In the genomic region with DNA sequence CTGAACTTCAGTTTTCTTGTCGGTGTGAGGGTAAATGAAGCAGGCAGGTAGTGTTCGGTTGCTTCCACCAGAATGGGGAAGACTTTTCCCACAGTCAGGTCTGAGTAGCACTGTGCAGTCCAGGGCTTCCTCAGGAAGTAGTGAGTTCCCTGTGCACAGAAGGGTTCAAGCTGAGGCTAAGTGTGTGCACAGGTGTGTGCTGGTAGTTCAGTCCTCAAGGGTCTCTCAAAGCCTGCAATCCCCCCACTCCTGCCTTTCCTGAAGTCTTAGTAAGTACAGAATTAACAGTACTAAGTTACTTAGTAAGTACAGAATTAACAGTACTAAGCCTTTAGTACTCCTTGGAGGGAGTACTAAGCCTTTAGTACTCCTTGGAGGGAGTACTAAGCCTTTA, we compare ENCODE assay signal across 9 cellular contexts. TPM values are rescaled to one million over a fixed set of nuclear protein-coding genes. Genes with fewer than 3 reads are reported as not detected.
DNase-seq lines count a peak whose midpoint lies in the region; ATAC-seq and TF ChIP-seq lines count a peak whose summit lies in the region.
"Had no signal": no experiment of that assay in that cellular context is flagged by ENCODE, and none has a peak within 500 bp of the region (broad histone marks: within the 10 kb centered on the region; RNA-seq: fewer than 3 reads in every experiment).

No MANE protein-coding gene starts in this region.

- intact Hi-C loops in spleen (cut with DNase I; ENCODE audit: low total_unique reads): no loop called here

- H3K9ac ChIP-seq in duodenal mucosa (ENCODE audit: low read depth in 1 of 2, low read length in 2 of 2): peak overlapping the region; percentile 80 to 84

- CTCF ChIA-PET in HEK293 (lab: Yijun Ruan, JAX): interaction anchor here (0.6 to 3.2 kb wide), 6 partner anchors 13 to 125 kb away, joined by 3 to 11 read pairs (median 4); no protein-coding TSS in a partner anchor

- TF ChIP-seq CTCF in HEK293 (tag by site-specific recombination; IDR thresholded peaks at IDR 0.05): no peak
- no peak for TF ChIP-seq CTCF in spleen (IDR thresholded peaks at IDR 0.05 in 8 of 11, conservative IDR thresholded peaks at IDR 0.05 in 3 of 11)

- ATAC-seq in HG03095 (IDR thresholded peaks at IDR 0.05; ENCODE audit: unreplicated experiment) (no peak), GM19467 (IDR thresholded peaks at IDR 0.05; ENCODE audit: unreplicated experiment) (no peak)

- peaks cover 13% of the 10 kb centered on the region for H3K4me1 ChIP-seq in HEK293 (ENCODE audit: control insufficient read depth, insufficient read depth, low read length)
- peaks cover 39 to 46% of the 10 kb centered on the region in 2 donors for H3K4me1 ChIP-seq in duodenal mucosa (ENCODE audit: control insufficient read depth in 1 of 2, insufficient read depth in 2 of 2, low read length in 2 of 2)
- H3K4me1 ChIP-seq in mesodermal cell (ENCODE audit: control insufficient read depth, insufficient read depth, low read length, poor library complexity, severe bottlenecking): peaks cover 49% of the 10 kb centered on the region
- H3K4me1 ChIP-seq in spleen: peaks cover 9 to 59% (median 38%) of the 10 kb centered on the region in 6 donors

- no peak for TF ChIP-seq POLR2A in spleen (IDR thresholded peaks at IDR 0.05)

- H3K36me3 ChIP-seq in HEK293 (ENCODE audit: control insufficient read depth in 2 of 2, insufficient read depth in 1 of 2, low read length in 2 of 2) (peaks cover 0 to 8% of the 10 kb centered on the region in 2 experiments; a peak in 1 of 3 replicates), duodenal mucosa (ENCODE audit: control insufficient read depth in 1 of 2, insufficient read depth in 2 of 2, low read length in 2 of 2) (peaks cover 0 to 5% of the 10 kb centered on the region in 2 donors), mesodermal cell (ENCODE audit: control insufficient read depth, insufficient read depth, low read length) (peaks cover 20% of the 10 kb centered on the region), spleen (no peaks in the 10 kb centered on the region)

- H3K9me3 ChIP-seq in HEK293 (ENCODE audit: control insufficient read depth, insufficient read depth, low read depth, low read length): no peaks in the 10 kb centered on the region
- no peaks in the 10 kb centered on the region for H3K9me3 ChIP-seq in duodenal mucosa (ENCODE audit: control insufficient read depth in 1 of 2, low read length in 2 of 2)
- H3K9me3 ChIP-seq in mesodermal cell (ENCODE audit: control insufficient read depth, low read length): no peaks in the 10 kb centered on the region
- H3K9me3 ChIP-seq in spleen: no peaks in the 10 kb centered on the region

- no peaks in the 10 kb centered on the region for H3K27me3 ChIP-seq in duodenal mucosa (ENCODE audit: control insufficient read depth in 1 of 2, insufficient read depth in 2 of 2, low read length in 2 of 2)
- peaks cover 0 to 76% (median 21%) of the 10 kb centered on the region in 7 donors for H3K27me3 ChIP-seq in spleen (replicated peaks in 1 of 7)

- 46% methylated on average over 2 of the region's 2 CpGs; no CpG with 5 or more reads in 1 of the 2 experiments for WGBS in mesodermal cell (ENCODE audit: insufficient coverage in 2 of 2), 2 experiments
- 19 to 29% (median 22%) methylated on average over 2 of the region's 2 CpGs for WGBS in spleen, 5 donors

- DNase-seq in spleen: no peak
- DNase-seq in stimulated activated CD4-positive, alpha-beta T cell treated with anti-CD3 and anti-CD28 coated beads, Interleukin-15, amount 100 ng/mL, for 24 hours: no peak
- no peak for DNase-seq in globus pallidus (ENCODE audit: low spot score)

- POLR2A ChIA-PET in HEK293 (lab: Yijun Ruan, JAX): interaction anchor here (1.1 kb wide), 1 partner anchor 40 kb away, joined by 4 read pairs; no protein-coding TSS in a partner anchor

- H3K27ac ChIP-seq in HEK293 (ENCODE audit: extremely low read depth, low read depth, low read length) (no peak overlapping the region), duodenal mucosa (ENCODE audit: low read depth, low read length) (no peak overlapping the region), mesodermal cell (ENCODE audit: low read depth, low read length, severe bottlenecking) (peak overlapping the region; percentile 66), spleen (peak overlapping the region in 4 of 8 donors; percentile 63 to 68 (median 64))

- H3K4me3 ChIP-seq in HEK293 (ENCODE audit: low read depth, low read length) (peak overlapping the region; percentile 59), duodenal mucosa (ENCODE audit: low read depth in 1 of 2, low read length in 2 of 2) (peak overlapping the region; percentile 72 to 84), mesodermal cell (ENCODE audit: extremely low read depth, insufficient read depth, low read length, poor library complexity, severe bottlenecking) (peak overlapping the region; percentile 77), spleen (peak overlapping the region in 6 of 8 donors; percentile 44 to 72 (median 50))

TF ChIP-seq in HEK293, 187 proteins besides CTCF, POLR2A, EP300 and RAD21:
- TF ChIP-seq ZNF501 (tag by site-specific recombination; IDR thresholded peaks at IDR 0.05) (no peak), ZIC2 (tag by site-specific recombination; IDR thresholded peaks at IDR 0.05) (0 out of 2 replicates have a peak, but pooled peaks have one; percentile 4), PRDM10 (tag by site-specific recombination; IDR thresholded peaks at IDR 0.05) (peak; percentile 54; the same call in 1 of the 2 replicates)

RNA-seq across cellular contexts. Expression of gene DAB2IP, which starts 1.4 kb away (rescaled TPM):
- polyA plus RNA-seq in mesodermal cell (2013, experiment 1 of 2): 49.6 TPM
- 34.2 TPM for polyA plus RNA-seq in mesodermal cell (2013, experiment 2 of 2)
- total RNA-seq in spleen: 10 to 100 TPM; 34.1 to 83.0 (median 48.5) TPM
- 10 to 100 TPM in 1 of 3 donors, 1 to 10 TPM in 2; 5.0 to 24.2 (median 6.0) TPM for polyA plus RNA-seq in spleen
- total RNA-seq: activated T-helper 1 cell treated with anti-CD3 and anti-CD28 coated beads, Interleukin-12 subunit alpha, Interleukin-12 subunit beta, Interleukin-2, Interleukin-4 antibody, amounts not matched to agents 30 ng/mL and 10 ng/mL and 1 ng/mL, durations not matched to agents 14 hours and 24 hours and 36 hours had no signal
